8 cellular contexts compared by ENCODE assay signal in genomic region chr12:46384451-46385301, GRCh38. TPM values are rescaled to one million over a fixed set of nuclear protein-coding genes. Genes with fewer than 3 reads are reported as not detected.
A peak's percentile ranks its signal among the peaks of the same experiment; 100 is the strongest.
DNase-seq lines count a peak whose midpoint lies in the region; ATAC-seq, FAIRE-seq and TF ChIP-seq lines count a peak whose summit lies in the region.

No MANE protein-coding gene starts in this region.

- H2AFZ ChIP-seq in DND-41 (ENCODE audit: low read depth, low read length) = peak overlapping the region; percentile 77

- H3K36me3 ChIP-seq in DND-41 (ENCODE audit: insufficient read depth, low read length) = 0 out of 2 replicates have a peak, but pooled peaks cover 3% of the 10 kb centered on the region
- peaks cover 12% of the 10 kb centered on the region for H3K36me3 ChIP-seq in NT2/D1 (ENCODE audit: insufficient read depth, insufficient read length, low read length)
- H3K36me3 ChIP-seq in endodermal cell (ENCODE audit: control insufficient read depth, insufficient read depth, low read length) = no peaks in the 10 kb centered on the region
- H3K36me3 ChIP-seq in pancreas = no peaks in the 10 kb centered on the region

- ATAC-seq in DND-41 (ENCODE audit: insufficient read depth, low read depth) (no peak), pancreas (no peak), GM21528 (IDR thresholded peaks at IDR 0.05; ENCODE audit: low FRiP score, unreplicated experiment) (no peak), HG03159 (IDR thresholded peaks at IDR 0.05; ENCODE audit: unreplicated experiment) (no peak)

- H3K4me1 ChIP-seq in DND-41 (ENCODE audit: insufficient read depth, low read length) (peaks cover 38% of the 10 kb centered on the region), NT2/D1 (ENCODE audit: insufficient read depth, insufficient read length) (no peaks in the 10 kb centered on the region), endodermal cell (ENCODE audit: control insufficient read depth, insufficient read depth, low read length) (peaks cover 6% of the 10 kb centered on the region), pancreas (peaks cover 11 to 41% (median 33%) of the 10 kb centered on the region in 3 donors)

- H3K4me3 ChIP-seq in DND-41 (ENCODE audit: low read depth in 1 of 2, low read length in 2 of 2) (peak overlapping the region; percentile 29 to 91; a peak in 3 of 4 replicates), NT2/D1 (ENCODE audit: insufficient read length, low read depth) (peak overlapping the region; percentile 93), endodermal cell (ENCODE audit: low read length) (peak overlapping the region; percentile 92), pancreas (peak overlapping the region; percentile 32 to 70 (median 50))

- H3K4me1 Mint-ChIP-seq in endodermal cell = peaks cover 51% of the 10 kb centered on the region

- DNase-seq in DND-41 (no peak), NT2/D1 (ENCODE audit: low read depth, low spot score) (no peak), endodermal cell (peak; percentile 59), pancreas (no peak)
- DNase-seq in effector CD8-positive, alpha-beta T cell (lab: John Stamatoyannopoulos, UW) = no peak
- DNase-seq in stimulated activated CD4-positive, alpha-beta T cell treated with anti-CD3 and anti-CD28 coated beads, Interleukin-2, amount 100 ng/mL, for 24 hours = no peak

- H3K36me3 Mint-ChIP-seq in endodermal cell (ENCODE audit: low read depth) = peaks cover 10% of the 10 kb centered on the region

- peaks cover 12% of the 10 kb centered on the region for H3K79me2 ChIP-seq in DND-41 (ENCODE audit: insufficient read depth, low read length)

- no peaks in the 10 kb centered on the region for H3K27me3 Mint-ChIP-seq in endodermal cell (ENCODE audit: insufficient read depth)

- no peaks in the 10 kb centered on the region for H4K20me1 ChIP-seq in DND-41 (ENCODE audit: insufficient read depth, low read length)

- intact Hi-C loops in pancreas (cut with DNase I) = no loop called here

- TF ChIP-seq CTCF in DND-41 (IDR thresholded peaks at IDR 0.05; ENCODE audit: borderline replicate concordance, extremely low read depth, low read length, poor library complexity, severe bottlenecking) = no peak
- no peak for TF ChIP-seq CTCF in endodermal cell (conservative IDR thresholded peaks at IDR 0.05)
- no peak for TF ChIP-seq CTCF in pancreas (IDR thresholded peaks at IDR 0.05)

- H3K4me2 ChIP-seq in DND-41 (ENCODE audit: insufficient read depth, low read length) = peak overlapping the region; percentile 69

- FAIRE-seq in pancreas (lab: Jason Lieb, UNC) = no peak

- H3K27ac Mint-ChIP-seq in endodermal cell = peak overlapping the region; percentile 65

- H3K9ac ChIP-seq in DND-41 (ENCODE audit: low read depth, low read length) (peak overlapping the region; percentile 93), NT2/D1 (ENCODE audit: insufficient read length, low read depth) (peak overlapping the region; percentile 94), endodermal cell (ENCODE audit: extremely low read depth, low read length, poor library complexity, severe bottlenecking) (peak overlapping the region; percentile 87)

- 71 to 72% methylated on average over 4 to 8 of the region's 9 CpGs for WGBS in endodermal cell (ENCODE audit: insufficient coverage in 1 of 2, insufficient read length in 1 of 2), 2 experiments
- WGBS in pancreas, 2 donors = 43 to 49% methylated on average over 9 of the region's 9 CpGs

- H3K27me3 ChIP-seq in DND-41 (ENCODE audit: insufficient read depth, low read length, poor library complexity) = no peaks in the 10 kb centered on the region
- no peaks in the 10 kb centered on the region for H3K27me3 ChIP-seq in NT2/D1 (ENCODE audit: insufficient read depth, insufficient read length)
- H3K27me3 ChIP-seq in endodermal cell (ENCODE audit: control insufficient read depth, insufficient read depth, low read length, poor library complexity, severe bottlenecking) = no peaks in the 10 kb centered on the region
- H3K27me3 ChIP-seq in pancreas = no peaks in the 10 kb centered on the region

- peaks cover 4% of the 10 kb centered on the region for H3K9me3 Mint-ChIP-seq in endodermal cell

- H3K9me3 ChIP-seq in DND-41 (ENCODE audit: insufficient read depth, low read length, severe bottlenecking) = no peaks in the 10 kb centered on the region
- H3K9me3 ChIP-seq in NT2/D1 (ENCODE audit: insufficient read depth, low read length) = peaks cover 7% of the 10 kb centered on the region; the same call in 1 of the 2 replicates
- peaks cover 7% of the 10 kb centered on the region for H3K9me3 ChIP-seq in endodermal cell (ENCODE audit: control insufficient read depth, low read length)
- no peaks in the 10 kb centered on the region for H3K9me3 ChIP-seq in pancreas

- H3K27ac ChIP-seq in DND-41 (ENCODE audit: low read length) (peak overlapping the region; percentile 99), endodermal cell (ENCODE audit: low read depth, low read length) (no peak overlapping the region), pancreas (peak overlapping the region; percentile 97 to 100 (median 98))

- peak overlapping the region; percentile 82 for H3K4me3 Mint-ChIP-seq in endodermal cell

RNA-seq across cellular contexts. Expression of gene SLC38A2, which starts 12.1 kb away (rescaled TPM):
- total RNA-seq in endodermal cell (100 to 1,000 TPM; 156 to 230 TPM), pancreas (100 to 1,000 TPM in 1 of 6 donors, 10 to 100 TPM in 5; 32.4 to 155 (median 81.5) TPM)
- 185 TPM for polyA plus RNA-seq in endodermal cell (2013, experiment 1 of 2)
- 170 TPM for polyA plus RNA-seq in endodermal cell (2013, experiment 2 of 2)
- polyA plus RNA-seq in pancreas = 10 to 100 TPM; 24.2 to 49.3 TPM
